Comparison of ENCODE assay signal across 17 cellular contexts in genomic region chr11:57785072-57785471, GRCh38. TPM values are rescaled to one million over a fixed set of nuclear protein-coding genes. Genes with fewer than 3 reads are reported as not detected.
DNase-seq lines count a peak whose midpoint lies in the region; ATAC-seq, FAIRE-seq and TF ChIP-seq lines count a peak whose summit lies in the region.
"Had no signal": no experiment of that assay in that cellular context is flagged by ENCODE, and none has a peak within 500 bp of the region (broad histone marks: within the 10 kb centered on the region; RNA-seq: fewer than 3 reads in every experiment).

No MANE protein-coding gene starts in this region.

- H3K36me3 ChIP-seq in GM12878 (ENCODE audit: control insufficient read depth in 2 of 2, insufficient read depth in 2 of 2, low read length in 1 of 2) (0 out of 4 replicates have a peak, but pooled peaks cover 0 to 4% of the 10 kb centered on the region in 2 experiments), thyroid gland (no peaks in the 10 kb centered on the region)

- ATAC-seq in GM18519 (IDR thresholded peaks at IDR 0.05; ENCODE audit: low FRiP score, unreplicated experiment) (peak; percentile 43), HG02885 (IDR thresholded peaks at IDR 0.05; ENCODE audit: poor library complexity, unreplicated experiment) (peak; percentile 60), GM12878 (peak; percentile 79), GM21381 (IDR thresholded peaks at IDR 0.05; ENCODE audit: unreplicated experiment) (no peak), left colon (no peak)
- ATAC-seq: heart right ventricle, HepG2, left lobe of liver had no signal

- no TSS peak for BruUV-seq in GM12878 (replicated peaks; lab: Mats Ljungman, UMichigan)

- no peak for FAIRE-seq in GM12878 (lab: Jason Lieb, UNC)
- FAIRE-seq: HepG2 had no signal

- H3K4me3 ChIP-seq in GM12878 (no peak overlapping the region), thyroid gland (replicated peaks in 1 of 3) (no peak overlapping the region)
- H3K4me3 ChIP-seq: heart right ventricle had no signal

- H3K9me3 ChIP-seq in GM12878 (replicated peaks; ENCODE audit: control insufficient read depth, insufficient read depth, low read length), result no peaks in the 10 kb centered on the region
- no peaks in the 10 kb centered on the region for H3K9me3 ChIP-seq in thyroid gland
- H3K9me3 ChIP-seq: heart right ventricle had no signal

- POLR2A ChIA-PET in GM12878 (lab: Charles Lee), result interaction anchor here (0.5 to 2.3 kb wide), 8 partner anchors 8 to 129 kb away, joined by 3 to 16 read pairs (median 5); partner anchors contain the start of genes CTNND1 and SELENOH

- peaks cover 83% of the 10 kb centered on the region for H3K79me2 ChIP-seq in GM12878 (ENCODE audit: control insufficient read depth, insufficient read depth, low read length)

- H3K27ac ChIP-seq in GM12878 (ENCODE audit: control insufficient read depth, insufficient read depth), result peak overlapping the region; percentile 73
- peak overlapping the region; percentile 53 to 99 (median 97) for H3K27ac ChIP-seq in thyroid gland

- in situ Hi-C loops in GM12878 (cut with MboI), result no loop called here

- peaks cover 34% of the 10 kb centered on the region for H3K4me1 ChIP-seq in GM12878 (ENCODE audit: control insufficient read depth, insufficient read depth, low read length)
- H3K4me1 ChIP-seq in thyroid gland, result peaks cover 76 to 92% of the 10 kb centered on the region in 2 donors

- SMC1A ChIA-PET in GM12878 (lab: Charles Lee; ENCODE audit: uncharacterized antibody, unreplicated experiment), result interaction anchor here (0.7 to 13.0 kb wide), 12 partner anchors 8 to 721 kb away, joined by 3 to 197 read pairs (median 5); partner anchors contain the start of genes BTBD18, CTNND1 and SELENOH

- WGBS in GM12878 (ENCODE audit: insufficient coverage, insufficient replicate concordance, low lambda C conversion rate, missing lambda C conversion rate), result 0% methylated on average over 2 of the region's 2 CpGs
- WGBS in thyroid gland, 2 donors, result 35 to 60% methylated on average over 2 of the region's 2 CpGs

- no peak for TF ChIP-seq RAD21 in GM12878 (IDR thresholded peaks at IDR 0.05; ENCODE audit: insufficient read depth, low read depth, low read length)

- H3K27me3 ChIP-seq in GM12878 (replicated peaks in 1 of 2; ENCODE audit: control insufficient read depth in 2 of 2, insufficient read depth in 2 of 2, low read length in 1 of 2) (no peaks in the 10 kb centered on the region), thyroid gland (no peaks in the 10 kb centered on the region)
- H3K27me3 ChIP-seq: heart right ventricle had no signal

- TF ChIP-seq CTCF in GM12878 (IDR thresholded peaks at IDR 0.05 in 2 of 3, conservative IDR thresholded peaks at IDR 0.05 in 1 of 3; ENCODE audit: control insufficient read depth in 2 of 3, extremely low read depth in 1 of 3, insufficient read depth in 1 of 3, low read depth in 3 of 3, low read length in 3 of 3) (no peak), thyroid gland (IDR thresholded peaks at IDR 0.05) (no peak)

- no peak for TF ChIP-seq POLR2A in GM12878 (IDR thresholded peaks at IDR 0.05; ENCODE audit: low read depth, low read length)
- no peak for TF ChIP-seq POLR2A in thyroid gland (IDR thresholded peaks at IDR 0.05)

- peak overlapping the region; percentile 62 for H3K4me2 ChIP-seq in GM12878 (ENCODE audit: control insufficient read depth, insufficient read depth)

- CTCF ChIA-PET in GM12878 (lab: Yijun Ruan, JAX), result interaction anchor here (1.5 to 6.3 kb wide), 7 partner anchors 10 to 141 kb away, joined by 3 to 62 read pairs (median 7); partner anchors contain the start of genes BTBD18, CTNND1 and SELENOH

- DNase-seq in GM12878 (ENCODE audit: low read depth, low spot score) (no peak), thyroid gland (no peak), NCI-H526 (lab: John Stamatoyannopoulos, UW) (no peak), left colon (no peak)
- DNase-seq: activated CD8-positive, alpha-beta memory T cell treated with anti-CD3 and anti-CD28 coated beads, Interleukin-2, amount 50 U/mL, for 48 hours; activated naive CD8-positive, alpha-beta T cell treated with anti-CD3 and anti-CD28 coated beads, Interleukin-2, amount 10 ng/mL, durations not matched to agents 7 days and 5 days; CD4-positive, alpha-beta memory T cell; GDM1; GOT3; heart right ventricle; NCI-H1694 had no signal

- intact Hi-C loops in GM12878 (cut with micrococcal nuclease; ENCODE audit: unreplicated experiment) (loop anchor here (10.0 kb wide), 1 partner anchor 220 kb away; the partner anchor contains the start of gene UBE2L6), thyroid gland (cut with DNase I) (no loop called here), left colon (cut with DNase I, micrococcal nuclease) (no loop called here)

- peak overlapping the region; percentile 16; the same call in 1 of the 2 replicates for H3K9ac ChIP-seq in GM12878 (ENCODE audit: control insufficient read depth, insufficient read depth, low read length)

- peak in 1 of 2 experiments; percentile 29; a peak in 1 of 4 replicates for TF ChIP-seq EP300 in GM12878 (IDR thresholded peaks at IDR 0.05; ENCODE audit: borderline replicate concordance in 1 of 2, control insufficient read depth in 1 of 2, low read depth in 2 of 2, low read length in 2 of 2)

- no peak overlapping the region for H2AFZ ChIP-seq in GM12878 (ENCODE audit: control insufficient read depth, low read depth, low read length)

- H4K20me1 ChIP-seq in GM12878 (ENCODE audit: control insufficient read depth, insufficient read depth), result no peaks in the 10 kb centered on the region

- RAD21 ChIA-PET in GM12878 (lab: Charles Lee; ENCODE audit: unreplicated experiment), result interaction anchor here (0.9 to 6.2 kb wide), 6 partner anchors 11 to 43 kb away, joined by 3 to 73 read pairs (median 10); partner anchors contain the start of genes CTNND1 and SELENOH

TF ChIP-seq in GM12878, 131 proteins besides CTCF, POLR2A, EP300 and RAD21 (continues in another document):
- peak; percentile 27 to 52; a peak in 2 of 4 replicates for TF ChIP-seq IKZF2 (IDR thresholded peaks at IDR 0.05)

RNA-seq across cellular contexts. Expression of gene CTNND1, which starts 23.5 kb away (rescaled TPM):
- 258 and 263 TPM in 2 replicates for total RNA-seq in GM12878 (2013; cell fraction: nucleolus; rRNA removed)
- total RNA-seq in GM12878 (2014; rRNA removed), result 30.2 and 32.1 TPM in 2 replicates
- 30.2 and 30.4 TPM in 2 replicates for total RNA-seq in GM12878 (2014; rRNA removed; fragmentation: Illumina TruSeq; extraction: Trizol)
- total RNA-seq in GM12878 (2021), result 43.5 and 44.2 TPM in 2 replicates
- 13.8 TPM for polyA plus RNA-seq in GM12878 (2011; ENCODE audit: low read depth)
- 70.0 and 72.9 TPM in 2 replicates for polyA plus RNA-seq in GM12878 (2011; rRNA removed)
- 46.2 and 50.4 TPM in 2 replicates for polyA plus RNA-seq in GM12878 (2011; cell fraction: cytosol; rRNA removed)
- 110 and 114 TPM in 2 replicates for polyA plus RNA-seq in GM12878 (2011; cell fraction: nucleus; rRNA removed)
- polyA plus RNA-seq in GM12878 (2012), result 19.6 and 26.5 TPM in 2 replicates
- 35.4 and 43.1 TPM in 2 replicates for polyA plus RNA-seq in GM12878 (2014; fragmentation: Illumina TruSeq; extraction: Trizol)
- 1 to 10 TPM; 4.7 to 6.5 TPM for polyA plus RNA-seq in GM12878 (2014; fragmentation: Nextera tagmentation; extraction: Ambion mirVana)
- polyA plus RNA-seq in GM12878 (2014; rRNA removed), result 25.8 and 27.7 TPM in 2 replicates
- polyA plus RNA-seq in GM12878 (2016; fragmentation: Nextera tagmentation; extraction: Ambion mirVana), result 10 to 100 TPM; 29.5 to 29.8 TPM
- polyA minus RNA-seq in GM12878 (2011; rRNA and poly(A)+ RNA removed), result 120 and 124 TPM in 2 replicates
- polyA minus RNA-seq in GM12878 (2011; cell fraction: cytosol; rRNA and poly(A)+ RNA removed), result 55.7 and 58.4 TPM in 2 replicates
- 50.4 and 61.5 TPM in 2 replicates for polyA minus RNA-seq in GM12878 (2011; cell fraction: nucleus; rRNA and poly(A)+ RNA removed)
- total RNA-seq in thyroid gland, result 100 to 1,000 TPM; 178 to 238 (median 202) TPM
- total RNA-seq in left colon, result 100 to 1,000 TPM; 458 to 553 TPM

RNA-seq across cellular contexts. Expression of gene BTBD18, which starts 33.5 kb away (rescaled TPM):
- total RNA-seq in GM12878 (2013; cell fraction: nucleolus; rRNA removed), result not detected in 2 replicates
- 0.05 TPM in 1 of 2 replicates, not detected in the other for total RNA-seq in GM12878 (2014; rRNA removed)
- not detected in 2 replicates for total RNA-seq in GM12878 (2014; rRNA removed; fragmentation: Illumina TruSeq; extraction: Trizol)
- not detected in 2 replicates for total RNA-seq in GM12878 (2021)
- polyA plus RNA-seq in GM12878 (2011; ENCODE audit: low read depth), result 0.16 TPM
- polyA plus RNA-seq in GM12878 (2011; rRNA removed), result not detected in 2 replicates
- polyA plus RNA-seq in GM12878 (2011; cell fraction: cytosol; rRNA removed), result not detected in 2 replicates
- polyA plus RNA-seq in GM12878 (2011; cell fraction: nucleus; rRNA removed), result not detected in 2 replicates
- 0.21 and 0.26 TPM in 2 replicates for polyA plus RNA-seq in GM12878 (2012)
- polyA plus RNA-seq in GM12878 (2014; fragmentation: Illumina TruSeq; extraction: Trizol), result not detected in 2 replicates
- under 1 TPM; 0.05 to 0.11 TPM for polyA plus RNA-seq in GM12878 (2014; fragmentation: Nextera tagmentation; extraction: Ambion mirVana)
- not detected in 2 replicates for polyA plus RNA-seq in GM12878 (2014; rRNA removed)
- polyA plus RNA-seq in GM12878 (2016; fragmentation: Nextera tagmentation; extraction: Ambion mirVana), result under 1 TPM; 0.28 to 0.58 TPM
- not detected in 2 replicates for polyA minus RNA-seq in GM12878 (2011; rRNA and poly(A)+ RNA removed)
- polyA minus RNA-seq in GM12878 (2011; cell fraction: cytosol; rRNA and poly(A)+ RNA removed), result not detected in 2 replicates
- polyA minus RNA-seq in GM12878 (2011; cell fraction: nucleus; rRNA and poly(A)+ RNA removed), result not detected in 2 replicates
- total RNA-seq in thyroid gland, result not detected
- not detected for total RNA-seq in left colon
- total RNA-seq: activated naive CD8-positive, alpha-beta T cell treated with anti-CD3 and anti-CD28 coated beads, Interleukin-2, amount 10 ng/mL, durations not matched to agents 7 days and 5 days; CD4-positive, alpha-beta memory T cell; heart right ventricle; HepG2; left lobe of liver; subcutaneous adipose tissue had no signal
- polyA plus RNA-seq: heart right ventricle, HepG2 had no signal

RNA-seq across cellular contexts. Expression of gene SELENOH, which starts 43.8 kb away (rescaled TPM):
- total RNA-seq in GM12878 (2013; cell fraction: nucleolus; rRNA removed), result 79.2 and 86.8 TPM in 2 replicates
- total RNA-seq in GM12878 (2014; rRNA removed) (223 and 232 TPM in 2 replicates), GM12878 (2014; rRNA removed; fragmentation: Illumina TruSeq; extraction: Trizol) (74.4 and 86.2 TPM in 2 replicates), GM12878 (2021) (261 and 269 TPM in 2 replicates), thyroid gland (100 to 1,000 TPM; 130 to 271 (median 169) TPM), left colon (10 to 100 TPM; 64.0 to 77.4 TPM)
- 158 TPM for polyA plus RNA-seq in GM12878 (2011; ENCODE audit: low read depth)
- polyA plus RNA-seq in GM12878 (2011; rRNA removed) (169 and 210 TPM in 2 replicates), GM12878 (2014; fragmentation: Illumina TruSeq; extraction: Trizol) (25.7 and 39.3 TPM in 2 replicates), GM12878 (2014; fragmentation: Nextera tagmentation; extraction: Ambion mirVana) (100 to 1,000 TPM in 1 of 2 experiments, 10 to 100 TPM in 1; 20.3 to 101 TPM), GM12878 (2014; rRNA removed) (277 and 283 TPM in 2 replicates), GM12878 (2016; fragmentation: Nextera tagmentation; extraction: Ambion mirVana) (100 to 1,000 TPM; 454 to 458 TPM)
- 235 and 244 TPM in 2 replicates for polyA plus RNA-seq in GM12878 (2011; cell fraction: cytosol; rRNA removed)
- polyA plus RNA-seq in GM12878 (2011; cell fraction: nucleus; rRNA removed), result 123 and 124 TPM in 2 replicates
- 179 and 212 TPM in 2 replicates for polyA plus RNA-seq in GM12878 (2012)
- polyA minus RNA-seq in GM12878 (2011; rRNA and poly(A)+ RNA removed), result 33.4 and 40.6 TPM in 2 replicates
- polyA minus RNA-seq in GM12878 (2011; cell fraction: cytosol; rRNA and poly(A)+ RNA removed), result 27.4 and 31.6 TPM in 2 replicates
- polyA minus RNA-seq in GM12878 (2011; cell fraction: nucleus; rRNA and poly(A)+ RNA removed), result 45.9 and 63.9 TPM in 2 replicates

Comparison
In these comparisons a context has a peak if more than half of its experiments do, and no peak if none do; other contexts are left out.
1. ATAC-seq: peak in GM18519 (single experiment), HG02885 (single experiment) and GM12878 (single experiment); none in GM21381 (single experiment) and left colon (single experiment).